8 cellular contexts compared by ENCODE assay signal in the genomic region with DNA sequence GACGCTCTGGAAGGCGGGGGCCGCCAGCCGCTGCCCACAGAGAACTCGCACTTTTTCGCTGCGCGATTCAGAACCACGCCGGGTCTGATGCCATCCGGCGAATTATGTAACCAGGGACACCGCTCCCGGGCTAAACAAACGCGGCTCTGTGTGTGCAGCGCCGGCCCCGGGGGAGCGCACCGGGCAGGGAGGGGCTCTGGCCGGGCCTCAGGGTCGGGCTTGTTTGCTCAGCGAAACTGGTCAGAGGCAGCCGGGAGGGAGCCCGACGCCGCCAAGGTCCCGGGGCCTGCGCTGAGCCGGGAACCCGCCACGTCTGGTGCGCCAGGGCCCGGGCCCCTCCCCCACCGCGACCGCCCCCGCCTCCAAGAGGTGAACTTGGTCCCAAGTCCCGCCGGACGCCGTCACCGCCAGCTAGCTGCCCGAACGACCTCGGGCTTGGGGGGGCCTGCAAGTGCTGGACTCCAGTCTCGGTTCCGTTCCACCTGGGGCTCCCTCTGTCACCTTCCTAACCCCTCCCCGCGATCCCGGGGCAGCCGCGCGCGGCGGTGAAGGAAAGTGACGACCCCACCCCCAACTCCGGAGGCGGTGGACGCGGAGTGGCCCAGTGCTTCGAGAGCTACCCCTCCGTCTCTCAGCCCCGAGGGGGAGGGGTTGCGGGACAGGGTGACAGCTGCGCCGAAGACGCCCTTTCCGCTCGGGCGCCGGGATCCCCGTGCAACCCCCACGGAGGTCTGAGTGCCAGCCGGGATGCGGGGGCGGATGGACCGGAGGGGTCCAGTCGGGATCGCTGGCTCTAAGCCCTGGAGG. TPM values are rescaled to one million over a fixed set of nuclear protein-coding genes. Genes with fewer than 3 reads are reported as not detected.
DNase-seq lines count a peak whose midpoint lies in the region; ATAC-seq, FAIRE-seq and TF ChIP-seq lines count a peak whose summit lies in the region.

No MANE protein-coding gene starts in this region.

- H3F3A ChIP-seq in SU-DHL-6 (ENCODE audit: insufficient read depth) = peaks cover 3% of the 10 kb centered on the region; the same call in 1 of the 2 replicates

- CTCF ChIA-PET in BJ (lab: Yijun Ruan, JAX) = interaction anchor here (1.0 to 3.6 kb wide), 12 partner anchors 9 to 57 kb away, joined by 3 to 14 read pairs (median 6); no protein-coding TSS in a partner anchor

- H3K79me2 ChIP-seq in SU-DHL-6 (ENCODE audit: insufficient read depth, low read length) = no peaks in the 10 kb centered on the region

- H3K9me3 ChIP-seq in SU-DHL-6 (ENCODE audit: insufficient read depth, low read length) = no peaks in the 10 kb centered on the region
- H3K9me3 ChIP-seq in left ventricle myocardium inferior (replicated peaks) = no peaks in the 10 kb centered on the region

- no peaks in the 10 kb centered on the region for H3K9me2 ChIP-seq in SU-DHL-6 (replicated peaks; ENCODE audit: insufficient read depth, low read length)

- peak overlapping the region; percentile 97 for H2AFZ ChIP-seq in SU-DHL-6 (ENCODE audit: low read depth, low read length, severe bottlenecking)

- peak; percentile 4 for FAIRE-seq in GM19239 (lab: Jason Lieb, UNC)

- peak; percentile 26 for ATAC-seq in HG03439 (IDR thresholded peaks at IDR 0.05; ENCODE audit: unreplicated experiment)

- POLR2A ChIA-PET in BJ (lab: Charles Lee) = interaction anchor here (1.0 to 1.8 kb wide), 3 partner anchors 43 to 51 kb away, joined by 3 to 13 read pairs (median 4); no protein-coding TSS in a partner anchor

- peak overlapping the region; percentile 95 for H3K27ac Mint-ChIP-seq in progenitor cell of endocrine pancreas

- TF ChIP-seq CTCF in BJ (IDR thresholded peaks at IDR 0.05; ENCODE audit: insufficient read depth, low read depth, low read length) = no peak
- no peak for TF ChIP-seq CTCF in SU-DHL-6 (IDR thresholded peaks at IDR 0.05; ENCODE audit: insufficient read depth, low read length, poor library complexity, severe bottlenecking)
- no peak for TF ChIP-seq CTCF in left ventricle myocardium inferior (IDR thresholded peaks at IDR 0.05; ENCODE audit: borderline replicate concordance)
- no peak for TF ChIP-seq CTCF in progenitor cell of endocrine pancreas (IDR thresholded peaks at IDR 0.05; ENCODE audit: unreplicated experiment)

- H3K4me1 ChIP-seq in left ventricle myocardium inferior = peaks cover 71% of the 10 kb centered on the region

- peak overlapping the region; percentile 100 for H3K4me3 ChIP-seq in BJ (ENCODE audit: low read depth, low read length)
- peak overlapping the region; percentile 99 for H3K4me3 ChIP-seq in SU-DHL-6 (ENCODE audit: insufficient read depth, low read length, poor library complexity, severe bottlenecking)
- H3K4me3 ChIP-seq in left ventricle myocardium inferior = peak overlapping the region; percentile 95

- H3K36me3 ChIP-seq in BJ (ENCODE audit: control insufficient read depth, insufficient read depth, low read length) = 0 out of 2 replicates have a peak, but pooled peaks cover 1% of the 10 kb centered on the region
- no peaks in the 10 kb centered on the region for H3K36me3 ChIP-seq in SU-DHL-6 (ENCODE audit: low read length)
- H3K36me3 ChIP-seq in left ventricle myocardium inferior = peaks cover 8% of the 10 kb centered on the region

- peaks cover 38% of the 10 kb centered on the region for H3K4me1 Mint-ChIP-seq in progenitor cell of endocrine pancreas (ENCODE audit: low read depth)

- H3K27me3 ChIP-seq in BJ (ENCODE audit: control insufficient read depth, insufficient read depth, low read length) (no peaks in the 10 kb centered on the region), SU-DHL-6 (ENCODE audit: low read length) (no peaks in the 10 kb centered on the region), left ventricle myocardium inferior (ENCODE audit: low read depth) (no peaks in the 10 kb centered on the region)

- DNase-seq in BJ (ENCODE audit: low read depth) (no peak), GM19239 (ENCODE audit: insufficient read length, low spot score) (peak; percentile 61), amniotic epithelial cell (ENCODE audit: low read depth) (peak; percentile 32), left ventricle myocardium inferior (peak; percentile 79), progenitor cell of endocrine pancreas (ENCODE audit: low spot score, unreplicated experiment) (peak; percentile 71), cerebellar nuclear complex (lab: John Stamatoyannopoulos, UW) (no peak)

- no peaks in the 10 kb centered on the region for H3K9me3 Mint-ChIP-seq in progenitor cell of endocrine pancreas (ENCODE audit: low read depth)

- H3K4me3 Mint-ChIP-seq in progenitor cell of endocrine pancreas (ENCODE audit: low read depth) = peak overlapping the region; percentile 83

- H3K27ac ChIP-seq in SU-DHL-6 (ENCODE audit: low read depth, low read length) (no peak overlapping the region), left ventricle myocardium inferior (replicated peaks) (peak overlapping the region; percentile 100)

- intact Hi-C loops in left ventricle myocardium inferior (cut with micrococcal nuclease) = no loop called here

- H3K36me3 Mint-ChIP-seq in progenitor cell of endocrine pancreas (ENCODE audit: insufficient read depth) = no peaks in the 10 kb centered on the region

- H3K4me2 ChIP-seq in SU-DHL-6 (ENCODE audit: low read depth, low read length, poor library complexity, severe bottlenecking) = peak overlapping the region; percentile 86

- H4K20me1 ChIP-seq in SU-DHL-6 (ENCODE audit: low read depth, low read length) = no peaks in the 10 kb centered on the region

- H3K9ac ChIP-seq in SU-DHL-6 (ENCODE audit: low read length) = peak overlapping the region; percentile 70

- H3K27me3 Mint-ChIP-seq in progenitor cell of endocrine pancreas = peaks cover 11% of the 10 kb centered on the region

RNA-seq across cellular contexts. Expression of gene CTDSP2, which starts 0.8 kb away (rescaled TPM):
- polyA plus RNA-seq in BJ (2011; rRNA removed) = 229 and 284 TPM in 2 replicates
- 214 and 257 TPM in 2 replicates for polyA minus RNA-seq in BJ (2011; rRNA and poly(A)+ RNA removed)
- total RNA-seq in left ventricle myocardium inferior (82.6 TPM), progenitor cell of endocrine pancreas (134 and 145 TPM in 2 replicates)

RNA-seq across cellular contexts. Expression of gene AVIL, which starts 27.1 kb away (rescaled TPM):
- polyA plus RNA-seq in BJ (2011; rRNA removed) = 4.4 and 5.0 TPM in 2 replicates
- 2.6 and 3.2 TPM in 2 replicates for polyA minus RNA-seq in BJ (2011; rRNA and poly(A)+ RNA removed)
- total RNA-seq in left ventricle myocardium inferior (2.1 TPM), progenitor cell of endocrine pancreas (3.9 and 4.4 TPM in 2 replicates)

Comparison
In these comparisons a context has a peak if more than half of its experiments do, and no peak if none do; other contexts are left out.
1. DNase-seq: peak in GM19239 (single experiment), amniotic epithelial cell (single experiment), left ventricle myocardium inferior (single experiment) and progenitor cell of endocrine pancreas (single experiment); none in BJ (single experiment) and cerebellar nuclear complex (0 of 2).
2. Peak in every context shown above with its lines, with median percentiles within 50 percentile points of each other: H3K4me3 ChIP-seq.